21 cellular contexts compared by ENCODE assay signal in the genomic region with DNA sequence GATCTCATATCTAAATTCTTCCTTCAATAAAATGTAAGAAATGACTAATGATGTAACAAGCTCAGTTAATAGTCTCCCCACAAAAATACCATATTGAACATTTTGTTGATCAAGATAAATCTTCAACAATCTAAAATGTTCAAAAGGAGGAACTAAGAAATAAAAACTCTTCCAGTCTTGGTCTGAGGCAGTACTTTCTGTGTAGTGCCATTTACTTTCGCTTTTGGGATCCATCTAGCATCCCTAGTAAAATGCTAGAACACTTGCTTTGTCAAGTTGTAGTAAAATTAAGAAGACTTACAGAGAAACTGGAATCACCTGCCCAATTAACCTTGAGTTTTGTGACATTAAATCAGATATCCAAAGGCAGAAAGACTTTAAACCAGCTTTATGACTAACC.
"Had no signal": no experiment of that assay in that cellular context is flagged by ENCODE, and none has a peak within 500 bp of the region (broad histone marks: within the 10 kb centered on the region; RNA-seq: fewer than 3 reads in every experiment).

No MANE protein-coding gene starts in this region.

- ATAC-seq: stimulated activated memory B cell treated with anti-CD40 and anti-IgM and Interleukin-4, amounts not matched to agents 10 μg/mL and 1 μg/mL and 100 μg/mL, for 72 hours; upper lobe of right lung had no signal

- H3K27me3 Mint-ChIP-seq: stimulated activated memory B cell treated with anti-CD40 and anti-IgM and Interleukin-4, amounts not matched to agents 10 μg/mL and 1 μg/mL and 100 μg/mL, for 72 hours had no signal

- H3K4me1 Mint-ChIP-seq: nephron progenitor cell had no signal

- H3K27ac Mint-ChIP-seq: nephron progenitor cell; stimulated activated memory B cell treated with anti-CD40 and anti-IgM and Interleukin-4, amounts not matched to agents 10 μg/mL and 1 μg/mL and 100 μg/mL, for 72 hours had no signal

- DNase-seq: activated CD4-positive, alpha-beta T cell treated with anti-CD3 and anti-CD28 coated beads, Interleukin-2, amount 50 U/mL, for 1 hour; activated CD4-positive, CD25-positive, alpha-beta regulatory T cell treated with anti-CD3 and anti-CD28 coated beads, Interleukin-2, amount 50 U/mL, for 72 hours; activated CD8-positive, alpha-beta memory T cell treated with anti-CD3 and anti-CD28 coated beads for 24 hours; activated CD8-positive, alpha-beta memory T cell treated with anti-CD3 and anti-CD28 coated beads, Interleukin-2, amount 50 U/mL, for 48 hours; activated effector memory CD4-positive, alpha-beta T cell treated with anti-CD3 and anti-CD28 coated beads, Interleukin-2, amount 50 U/mL, for 16 hours; activated naive CD4-positive, alpha-beta T cell treated with anti-CD3 and anti-CD28 coated beads, Interleukin-2, amount 50 U/mL, for 16 hours; activated T-cell treated with anti-CD3 and anti-CD28 coated beads, Interleukin-2, amount 50 U/mL, for 48 hours; cerebellar nuclear complex; effector CD4-positive, alpha-beta T cell; hypothalamus; midbrain; nephron progenitor cell; nucleus accumbens; posterior cingulate gyrus; sigmoid colon; spleen; stimulated activated CD4-positive, alpha-beta T cell treated with anti-CD3 and anti-CD28 coated beads, Interleukin-4, amount 100 ng/mL, for 4 hours; upper lobe of right lung had no signal

- H3K4me3 Mint-ChIP-seq: nephron progenitor cell; stimulated activated memory B cell treated with anti-CD40 and anti-IgM and Interleukin-4, amounts not matched to agents 10 μg/mL and 1 μg/mL and 100 μg/mL, for 72 hours had no signal

- H3K4me3 ChIP-seq: ascending aorta, lung, sigmoid colon, spleen, upper lobe of right lung had no signal
